ENCODE assay signal across 8 cellular contexts in the genomic region with DNA sequence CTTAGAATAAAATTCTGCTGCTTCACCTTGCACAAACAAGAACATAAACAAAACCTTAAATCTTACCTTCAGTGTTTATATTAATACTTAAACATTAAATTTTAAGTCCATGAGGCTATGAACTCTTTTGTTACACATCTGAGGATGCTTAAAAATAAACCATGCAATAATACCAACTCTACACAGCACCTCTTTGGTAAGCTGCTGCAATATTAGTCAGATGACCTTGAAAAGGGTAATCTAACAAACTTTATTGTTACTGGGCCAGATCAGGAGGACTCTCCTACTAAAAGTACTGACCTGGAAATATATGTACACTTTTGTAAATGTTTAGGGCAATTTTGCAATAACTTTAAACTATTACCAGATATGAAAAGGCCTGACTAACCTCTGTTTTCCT. TPM values are rescaled to one million over a fixed set of nuclear protein-coding genes. Genes with fewer than 3 reads are reported as not detected.
DNase-seq lines count a peak whose midpoint lies in the region; ATAC-seq and TF ChIP-seq lines count a peak whose summit lies in the region.

No MANE protein-coding gene starts in this region.

- peaks cover 2% of the 10 kb centered on the region for H3K4me1 ChIP-seq in fibroblast of lung (ENCODE audit: control insufficient read depth, extremely low read depth, insufficient read depth, low read length)
- peaks cover 17% of the 10 kb centered on the region for H3K4me1 ChIP-seq in psoas muscle

- DNase-seq in SK-N-MC (ENCODE audit: low read depth, low spot score): no peak
- no peak for DNase-seq in fibroblast of lung (ENCODE audit: low read depth in 2 of 2)
- DNase-seq in psoas muscle: no peak
- DNase-seq in effector CD8-positive, alpha-beta T cell (lab: John Stamatoyannopoulos, UW): no peak
- DNase-seq in head of caudate nucleus: no peak
- no peak for DNase-seq in DMS79 treated with DMSO at 0.1 percent for 48 hours (lab: John Stamatoyannopoulos, UW)

- no peak overlapping the region for H2AFZ ChIP-seq in fibroblast of lung (ENCODE audit: low read length)

- no peaks in the 10 kb centered on the region for H4K20me1 ChIP-seq in fibroblast of lung (ENCODE audit: control insufficient read depth, extremely low read depth, insufficient read depth, low read length)

- H3K27me3 ChIP-seq in fibroblast of lung (ENCODE audit: control insufficient read depth, insufficient read depth, low read length) (peaks cover 3% of the 10 kb centered on the region), psoas muscle (ENCODE audit: insufficient read depth in 3 of 3, low read length in 2 of 3) (no peaks in the 10 kb centered on the region)

- H3K4me2 ChIP-seq in fibroblast of lung (ENCODE audit: extremely low read depth, insufficient read depth, low read length): peak overlapping the region; percentile 90

- peaks cover 13% of the 10 kb centered on the region for H3K79me2 ChIP-seq in fibroblast of lung (ENCODE audit: control insufficient read depth, insufficient read depth, low read length)

- peak overlapping the region; percentile 91 for H3K9ac ChIP-seq in SK-N-MC (ENCODE audit: insufficient read length)
- H3K9ac ChIP-seq in fibroblast of lung (ENCODE audit: insufficient read depth, low read length): no peak overlapping the region

- TF ChIP-seq CTCF in fibroblast of lung (conservative IDR thresholded peaks at IDR 0.05 in 1 of 2, IDR thresholded peaks at IDR 0.05 in 1 of 2; ENCODE audit: low read depth in 1 of 2, low read length in 2 of 2) (no peak), psoas muscle (IDR thresholded peaks at IDR 0.05) (no peak)

- H3K4me3 ChIP-seq in GM08714 (ENCODE audit: low read length): peak overlapping the region; percentile 93
- peak overlapping the region; percentile 95 for H3K4me3 ChIP-seq in SK-N-MC
- peak overlapping the region; percentile 58 to 97 (median 82) for H3K4me3 ChIP-seq in fibroblast of lung (replicated peaks in 1 of 4; ENCODE audit: control extremely low read depth in 1 of 4, insufficient read depth in 1 of 4, low read depth in 3 of 4, low read length in 4 of 4)
- H3K4me3 ChIP-seq in psoas muscle: peak overlapping the region; percentile 71

- intact Hi-C loops in psoas muscle (cut with DNase I): loop anchor here in 1 of 2 donors (10.0 kb wide), 3 partner anchors 155 to 365 kb away; a partner anchor contains a TSS
- intact Hi-C loops in head of caudate nucleus (cut with DNase I): loop anchor here (10.0 kb wide), 1 partner anchor 65 kb away; a partner anchor contains a TSS

- H3K9me3 ChIP-seq in SK-N-MC (ENCODE audit: low read depth, low read length) (no peaks in the 10 kb centered on the region), fibroblast of lung (ENCODE audit: control insufficient read depth, insufficient read depth, low read depth, low read length) (no peaks in the 10 kb centered on the region), psoas muscle (no peaks in the 10 kb centered on the region)

- ATAC-seq in psoas muscle (peak; percentile 45 to 77 (median 53)), HG02973 (IDR thresholded peaks at IDR 0.05; ENCODE audit: unreplicated experiment) (no peak)

- H3K27ac ChIP-seq in SK-N-MC: peak overlapping the region; percentile 88; the same call in 1 of the 2 replicates
- peak overlapping the region; percentile 79 for H3K27ac ChIP-seq in fibroblast of lung (ENCODE audit: insufficient read depth, low read length)
- peak overlapping the region; percentile 94 for H3K27ac ChIP-seq in psoas muscle

- H3K36me3 ChIP-seq in SK-N-MC (ENCODE audit: insufficient read depth, low read length) (peaks cover 38% of the 10 kb centered on the region), fibroblast of lung (ENCODE audit: control insufficient read depth, insufficient read depth, low read length) (peaks cover 3% of the 10 kb centered on the region), psoas muscle (ENCODE audit: insufficient read depth in 1 of 2, low read depth in 1 of 2) (peaks cover 5 to 45% of the 10 kb centered on the region in 2 donors)

RNA-seq across cellular contexts. Expression of a gene that starts 0.8 kb away (rescaled TPM):
- total RNA-seq in fibroblast of lung: 69.5 and 87.8 TPM in 2 replicates
- polyA plus RNA-seq in fibroblast of lung: 31.2 and 48.8 TPM in 2 replicates
- 29.3 and 37.7 TPM in 2 replicates for polyA plus RNA-seq in fibroblast of lung (2012)
- 3.0 and 6.7 TPM in 2 replicates for polyA minus RNA-seq in fibroblast of lung (ENCODE audit: low replicate concordance)
- total RNA-seq in psoas muscle: 10 to 100 TPM; 29.8 to 40.0 (median 34.7) TPM
- polyA plus RNA-seq in psoas muscle: 10 to 100 TPM; 30.4 to 53.2 (median 35.2) TPM

RNA-seq across cellular contexts. Expression of a gene that starts 21.9 kb away (rescaled TPM):
- total RNA-seq in fibroblast of lung: 915 and 1,392 TPM in 2 replicates
- 332 and 374 TPM in 2 replicates for polyA plus RNA-seq in fibroblast of lung
- 303 and 332 TPM in 2 replicates for polyA plus RNA-seq in fibroblast of lung (2012)
- 111 and 113 TPM in 2 replicates for polyA minus RNA-seq in fibroblast of lung (ENCODE audit: low replicate concordance)
- 1,000 to 10,000 TPM; 1,331 to 1,888 (median 1,427) TPM for total RNA-seq in psoas muscle
- polyA plus RNA-seq in psoas muscle: 1,000 to 10,000 TPM in 1 of 3 donors, 100 to 1,000 TPM in 2; 305 to 1,390 (median 578) TPM
